ENCODE assay signal across 13 cellular contexts in genomic region chr17:42135151-42135550, GRCh38. TPM values are rescaled to one million over a fixed set of nuclear protein-coding genes. Genes with fewer than 3 reads are reported as not detected.
DNase-seq lines count a peak whose midpoint lies in the region; ATAC-seq and TF ChIP-seq lines count a peak whose summit lies in the region.
"Had no signal": no experiment of that assay in that cellular context is flagged by ENCODE, and none has a peak within 500 bp of the region (broad histone marks: within the 10 kb centered on the region; RNA-seq: fewer than 3 reads in every experiment).

No MANE protein-coding gene starts in this region.

- CTCF ChIA-PET in CD4-positive, alpha-beta T cell (lab: Charles Lee) = interaction anchor here (0.7 to 0.8 kb wide), 2 partner anchors 17 to 181 kb away, joined by 3 read pairs; no protein-coding TSS in a partner anchor
- CTCF ChIA-PET in T-cell (lab: Charles Lee) = interaction anchor here in 1 of 2 donors (1.0 kb wide), 1 partner anchor 17 kb away, joined by 3 read pairs; no protein-coding TSS in a partner anchor

- H3K9me3 Mint-ChIP-seq in CD4-positive, alpha-beta T cell = no peaks in the 10 kb centered on the region
- no peaks in the 10 kb centered on the region for H3K9me3 Mint-ChIP-seq in T-cell

- H3K4me1 ChIP-seq in gastroesophageal sphincter = peaks cover 0 to 96% (median 32%) of the 10 kb centered on the region in 3 donors
- peaks cover 69 to 88% (median 87%) of the 10 kb centered on the region in 3 donors for H3K4me1 ChIP-seq in skeletal muscle tissue (ENCODE audit: control insufficient read depth in 3 of 3, insufficient read depth in 3 of 3, low read length in 3 of 3)

- WGBS in gastroesophageal sphincter (ENCODE audit: low coverage in 1 of 2), 2 donors = 78 to 84% methylated on average over 3 to 4 of the region's 6 CpGs

- ATAC-seq in CD4-positive, alpha-beta T cell (ENCODE audit: poor library complexity) = no peak
- ATAC-seq in T-cell (replicated peaks in 1 of 4) = no peak
- ATAC-seq in gastroesophageal sphincter = no peak
- ATAC-seq in HG02870 (IDR thresholded peaks at IDR 0.05; ENCODE audit: unreplicated experiment) = no peak
- ATAC-seq in HG02885 (IDR thresholded peaks at IDR 0.05; ENCODE audit: poor library complexity, unreplicated experiment) = no peak
- ATAC-seq: GM12878 had no signal

- peaks cover 82% of the 10 kb centered on the region for H3K4me1 Mint-ChIP-seq in CD4-positive, alpha-beta T cell (ENCODE audit: low read depth)
- H3K4me1 Mint-ChIP-seq in T-cell = peaks cover 50 to 79% (median 76%) of the 10 kb centered on the region in 3 donors

- H3K4me3 ChIP-seq in gastroesophageal sphincter = no peak overlapping the region
- H3K4me3 ChIP-seq in skeletal muscle tissue (ENCODE audit: low read length in 3 of 3) = no peak overlapping the region
- H3K4me3 ChIP-seq: GM12878 had no signal

- H3K36me3 ChIP-seq in gastroesophageal sphincter (peaks cover 0 to 26% of the 10 kb centered on the region in 2 donors), skeletal muscle tissue (ENCODE audit: control insufficient read depth in 3 of 3, insufficient read depth in 3 of 3, low read length in 3 of 3) (peaks cover 4 to 6% (median 5%) of the 10 kb centered on the region in 3 donors)

- H3K36me3 Mint-ChIP-seq in CD4-positive, alpha-beta T cell (ENCODE audit: low read depth) = peaks cover 56% of the 10 kb centered on the region
- peaks cover 15% of the 10 kb centered on the region for H3K36me3 Mint-ChIP-seq in T-cell

- no peak for TF ChIP-seq CTCF in CD4-positive, alpha-beta T cell (IDR thresholded peaks at IDR 0.05)
- no peak for TF ChIP-seq CTCF in gastroesophageal sphincter (IDR thresholded peaks at IDR 0.05)

- no peak overlapping the region for H3K4me3 Mint-ChIP-seq in CD4-positive, alpha-beta T cell
- H3K4me3 Mint-ChIP-seq in T-cell = no peak overlapping the region

- no peaks in the 10 kb centered on the region for H3K9me3 ChIP-seq in CD4-positive, alpha-beta T cell (ENCODE audit: control insufficient read depth, low read length)
- H3K9me3 ChIP-seq in gastroesophageal sphincter (no peaks in the 10 kb centered on the region), skeletal muscle tissue (ENCODE audit: control insufficient read depth in 3 of 3, low read length in 3 of 3) (no peaks in the 10 kb centered on the region)

- H3K27ac ChIP-seq in CD4-positive, alpha-beta T cell (ENCODE audit: low read depth, low read length) = no peak overlapping the region
- H3K27ac ChIP-seq in gastroesophageal sphincter = peak overlapping the region in 3 of 4 donors; percentile 59 to 71 (median 61)
- peak overlapping the region; percentile 43 for H3K27ac ChIP-seq in skeletal muscle tissue (ENCODE audit: low read depth, low read length)

- H3K27ac Mint-ChIP-seq in CD4-positive, alpha-beta T cell = peak overlapping the region; percentile 69
- peak overlapping the region; percentile 84 to 89 for H3K27ac Mint-ChIP-seq in T-cell

- TF ChIP-seq POLR2A in gastroesophageal sphincter (IDR thresholded peaks at IDR 0.05) = no peak

- no peaks in the 10 kb centered on the region for H3K27me3 ChIP-seq in CD4-positive, alpha-beta T cell (ENCODE audit: control insufficient read depth, insufficient read depth, low read length)
- H3K27me3 ChIP-seq in gastroesophageal sphincter = no peaks in the 10 kb centered on the region
- H3K27me3 ChIP-seq in skeletal muscle tissue (ENCODE audit: control insufficient read depth in 3 of 3, insufficient read depth in 3 of 3, low read length in 3 of 3) = no peaks in the 10 kb centered on the region

- no peaks in the 10 kb centered on the region for H3K27me3 Mint-ChIP-seq in CD4-positive, alpha-beta T cell
- H3K27me3 Mint-ChIP-seq in T-cell = no peaks in the 10 kb centered on the region

- no peak overlapping the region for H3K9ac ChIP-seq in skeletal muscle tissue (ENCODE audit: low read depth in 1 of 3, low read length in 3 of 3)

- intact Hi-C loops in CD4-positive, alpha-beta T cell (cut with DNase I, micrococcal nuclease) = no loop called here

- TF ChIP-seq EP300 in gastroesophageal sphincter (IDR thresholded peaks at IDR 0.05) = no peak

- POLR2A ChIA-PET in CD4-positive, alpha-beta T cell (lab: Charles Lee) = interaction anchor here (0.6 kb wide), 1 partner anchor 169 kb away, joined by 3 read pairs; the partner anchor contains the start of gene CNP
- POLR2A ChIA-PET in T-cell (lab: Charles Lee) = no interaction called here

- DNase-seq in CD4-positive, alpha-beta T cell = no peak
- DNase-seq in T-cell (no peak), SHP77 (lab: John Stamatoyannopoulos, UW) (no peak), GM03348 (ENCODE audit: low spot score) (no peak)
- DNase-seq: effector memory CD4-positive, alpha-beta T cell; NCI-H1436 treated with DMSO at 0.1 percent for 48 hours; nucleus accumbens had no signal

RNA-seq across cellular contexts. Expression of gene HSPB9, which starts 12.5 kb away (rescaled TPM):
- total RNA-seq in CD4-positive, alpha-beta T cell = not detected
- total RNA-seq in T-cell (under 1 TPM in 2 of 5 donors, not detected in 3; 0.13 to 0.18 TPM), gastroesophageal sphincter (not detected), skeletal muscle tissue (not detected)
- total RNA-seq: GM12878, HT-29 had no signal

RNA-seq across cellular contexts. Expression of gene KAT2A, which starts 14.0 kb away (rescaled TPM):
- 10 to 100 TPM; 38.5 to 42.4 TPM for total RNA-seq in CD4-positive, alpha-beta T cell
- 10 to 100 TPM; 41.1 to 75.5 (median 61.1) TPM for total RNA-seq in T-cell
- 10 to 100 TPM; 10.3 to 51.2 (median 19.3) TPM for total RNA-seq in gastroesophageal sphincter
- 8.9 TPM for total RNA-seq in skeletal muscle tissue

RNA-seq across cellular contexts. Expression of gene RAB5C, which starts 19.6 kb away (rescaled TPM):
- 10 to 100 TPM; 66.4 to 71.2 TPM for total RNA-seq in CD4-positive, alpha-beta T cell
- total RNA-seq in T-cell = 10 to 100 TPM; 72.3 to 85.9 (median 79.3) TPM
- total RNA-seq in gastroesophageal sphincter = 100 to 1,000 TPM in 3 of 4 donors, 10 to 100 TPM in 1; 91.7 to 122 (median 108) TPM
- total RNA-seq in skeletal muscle tissue = 19.8 TPM

RNA-seq across cellular contexts. Expression of gene DHX58, which starts 22.6 kb away (rescaled TPM):
- total RNA-seq in CD4-positive, alpha-beta T cell = 10 to 100 TPM; 33.5 to 35.6 TPM
- total RNA-seq in T-cell (10 to 100 TPM; 38.2 to 63.0 (median 41.7) TPM), gastroesophageal sphincter (10 to 100 TPM; 11.3 to 21.3 (median 13.9) TPM), skeletal muscle tissue (3.7 TPM)

RNA-seq across cellular contexts. Expression of gene ZNF385C, which starts 36.9 kb away (rescaled TPM):
- under 1 TPM in 1 of 2 experiments, not detected in 1; 0.20 TPM for total RNA-seq in CD4-positive, alpha-beta T cell
- total RNA-seq in T-cell (1 to 10 TPM in 1 of 5 donors, under 1 TPM in 4; 0.16 to 1.0 (median 0.46) TPM), gastroesophageal sphincter (not detected), skeletal muscle tissue (0.52 TPM)
- total RNA-seq: GM12878 had no signal
